31 cellular contexts compared by ENCODE assay signal in the genomic region with DNA sequence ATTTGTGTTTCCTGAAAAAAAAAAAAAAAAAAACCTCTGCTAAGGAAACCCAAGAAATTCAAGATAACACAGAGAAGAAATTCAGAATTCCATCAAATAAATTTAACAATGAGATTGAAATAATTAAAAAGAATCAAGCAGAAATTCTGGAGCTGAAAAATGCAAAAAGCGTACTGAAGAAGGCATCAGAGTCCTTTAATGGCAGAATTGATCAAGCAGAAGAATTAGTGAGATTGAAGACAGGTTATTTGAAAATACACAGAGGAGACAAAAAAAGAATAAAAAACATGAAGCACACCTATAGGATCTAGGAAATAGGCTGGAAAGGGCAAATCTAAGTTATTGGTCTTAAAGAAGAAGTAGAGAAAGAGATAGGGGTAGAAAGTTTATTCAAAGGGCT.
"Had no signal": no experiment of that assay in that cellular context is flagged by ENCODE, and none has a peak within 500 bp of the region (broad histone marks: within the 10 kb centered on the region; RNA-seq: fewer than 3 reads in every experiment).

No MANE protein-coding gene starts in this region.

- H3K4me1 ChIP-seq: parathyroid adenoma, psoas muscle, suprapubic skin, testis, transverse colon, upper lobe of right lung, uterus had no signal

- H3K27me3 ChIP-seq: neural progenitor cell, ovary, spleen, suprapubic skin, testis, tibial artery, transverse colon, upper lobe of right lung, uterus had no signal

- H3K9ac ChIP-seq: neural progenitor cell, parathyroid adenoma had no signal

- H3K27ac Mint-ChIP-seq: natural killer cell; nephron; neural progenitor cell; progenitor cell of endocrine pancreas; stimulated activated memory B cell treated with anti-CD40 and anti-IgM and Interleukin-4, amounts not matched to agents 10 μg/mL and 1 μg/mL and 100 μg/mL, for 72 hours; stimulated activated naive CD8-positive, alpha-beta T cell treated with anti-CD3 and anti-CD28 coated beads, Interleukin-15, amount 100 ng/mL, for 72 hours; type B pancreatic cell had no signal

- H3K4me3 ChIP-seq: neural progenitor cell, ovary, psoas muscle, skin epidermis, smooth muscle cell, spleen, suprapubic skin, testis, tibial artery, transverse colon, upper lobe of right lung, uterus had no signal

- H3K27me3 Mint-ChIP-seq: progenitor cell of endocrine pancreas; stimulated activated memory B cell treated with anti-CD40 and anti-IgM and Interleukin-4, amounts not matched to agents 10 μg/mL and 1 μg/mL and 100 μg/mL, for 72 hours; stimulated activated naive CD8-positive, alpha-beta T cell treated with anti-CD3 and anti-CD28 coated beads, Interleukin-15, amount 100 ng/mL, for 72 hours; type B pancreatic cell had no signal

- DNase-seq: natural killer cell; occipital lobe; ovary; posterior cingulate gyrus; psoas muscle; right cardiac atrium; spleen; stimulated activated CD4-positive, alpha-beta T cell treated with anti-CD3 and anti-CD28 coated beads, Interleukin-12 subunit alpha, Interleukin-12 subunit beta, amount 100 ng/mL, for 4 hours; stimulated activated CD4-positive, alpha-beta T cell treated with anti-CD3 and anti-CD28 coated beads, Interleukin-1b, Interleukin-23, amount 100 ng/mL, for 48 hours; stimulated activated CD4-positive, alpha-beta T cell treated with anti-CD3 and anti-CD28 coated beads, Interleukin-4, amount 100 ng/mL, for 1 hour; stimulated activated CD4-positive, alpha-beta T cell treated with anti-CD3 and anti-CD28 coated beads, Interleukin-4, amount 100 ng/mL, for 4 hours; stimulated activated CD8-positive, alpha-beta memory T cell treated with anti-CD3 and anti-CD28 coated beads, Interleukin-4, amount 100 ng/mL, for 48 hours; stimulated activated naive CD4-positive, alpha-beta T cell; stimulated activated naive CD8-positive, alpha-beta T cell treated with anti-CD3 and anti-CD28 coated beads, Interleukin-15, amount 100 ng/mL, for 72 hours; stimulated activated naive CD8-positive, alpha-beta T cell treated with anti-CD3 and anti-CD28 coated beads, Interleukin-15, Interleukin-2, amounts not matched to agents 100 U/mL and 50 U/mL, for 24 hours; substantia nigra; testis; tibial artery; transverse colon; upper lobe of right lung; uterus had no signal

- H3K27ac ChIP-seq: neural progenitor cell, ovary, parathyroid adenoma, psoas muscle, skin epidermis, spleen, suprapubic skin, testis, tibial artery, transverse colon, upper lobe of right lung, uterus had no signal

- ATAC-seq: psoas muscle; right cardiac atrium; sciatic nerve; stimulated activated memory B cell treated with anti-CD40 and anti-IgM and Interleukin-4, amounts not matched to agents 10 μg/mL and 1 μg/mL and 100 μg/mL, for 72 hours; stimulated activated naive CD8-positive, alpha-beta T cell treated with anti-CD3 and anti-CD28 coated beads, Interleukin-15, amount 100 ng/mL, for 72 hours; stimulated activated naive CD8-positive, alpha-beta T cell treated with anti-CD3 and anti-CD28 coated beads, Interleukin-15, Interleukin-2, amounts not matched to agents 100 U/mL and 50 U/mL, for 24 hours; upper lobe of right lung had no signal

- H2AFZ ChIP-seq: neural progenitor cell, parathyroid adenoma had no signal

- H3K9me3 Mint-ChIP-seq: type B pancreatic cell had no signal

- H3K4me3 Mint-ChIP-seq: natural killer cell; nephron; neural progenitor cell; stimulated activated memory B cell treated with anti-CD40 and anti-IgM and Interleukin-4, amounts not matched to agents 10 μg/mL and 1 μg/mL and 100 μg/mL, for 72 hours; stimulated activated naive CD8-positive, alpha-beta T cell treated with anti-CD3 and anti-CD28 coated beads, Interleukin-15, amount 100 ng/mL, for 72 hours; type B pancreatic cell had no signal

- H3K36me3 ChIP-seq: ovary, spleen, suprapubic skin, transverse colon, upper lobe of right lung, uterus had no signal

- H3K4me2 ChIP-seq: neural progenitor cell, smooth muscle cell had no signal

- H3K4me1 Mint-ChIP-seq: nephron, neural progenitor cell had no signal

- H3K9me3 ChIP-seq: ovary, psoas muscle, suprapubic skin, testis, upper lobe of right lung had no signal
